8 cellular contexts compared by ENCODE assay signal in genomic region chr11:117232022-117232878, GRCh38. TPM values are rescaled to one million over a fixed set of nuclear protein-coding genes. Genes with fewer than 3 reads are reported as not detected.
DNase-seq lines count a peak whose midpoint lies in the region; ATAC-seq and TF ChIP-seq lines count a peak whose summit lies in the region.

A gene with protein sequence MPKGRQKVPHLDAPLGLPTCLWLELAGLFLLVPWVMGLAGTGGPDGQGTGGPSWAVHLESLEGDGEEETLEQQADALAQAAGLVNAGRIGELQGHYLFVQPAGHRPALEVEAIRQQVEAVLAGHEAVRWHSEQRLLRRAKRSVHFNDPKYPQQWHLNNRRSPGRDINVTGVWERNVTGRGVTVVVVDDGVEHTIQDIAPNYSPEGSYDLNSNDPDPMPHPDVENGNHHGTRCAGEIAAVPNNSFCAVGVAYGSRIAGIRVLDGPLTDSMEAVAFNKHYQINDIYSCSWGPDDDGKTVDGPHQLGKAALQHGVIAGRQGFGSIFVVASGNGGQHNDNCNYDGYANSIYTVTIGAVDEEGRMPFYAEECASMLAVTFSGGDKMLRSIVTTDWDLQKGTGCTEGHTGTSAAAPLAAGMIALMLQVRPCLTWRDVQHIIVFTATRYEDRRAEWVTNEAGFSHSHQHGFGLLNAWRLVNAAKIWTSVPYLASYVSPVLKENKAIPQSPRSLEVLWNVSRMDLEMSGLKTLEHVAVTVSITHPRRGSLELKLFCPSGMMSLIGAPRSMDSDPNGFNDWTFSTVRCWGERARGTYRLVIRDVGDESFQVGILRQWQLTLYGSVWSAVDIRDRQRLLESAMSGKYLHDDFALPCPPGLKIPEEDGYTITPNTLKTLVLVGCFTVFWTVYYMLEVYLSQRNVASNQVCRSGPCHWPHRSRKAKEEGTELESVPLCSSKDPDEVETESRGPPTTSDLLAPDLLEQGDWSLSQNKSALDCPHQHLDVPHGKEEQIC (minus strand): TSS chr11:117232073. CDS start chr11:117229844, 2,229 bp downstream.
Gene RNF214, plus strand, starts transcription at chr11:117232671. Its CDS starts 1,602 bp downstream, at chr11:117234273.

- ATAC-seq in GM21526 (IDR thresholded peaks at IDR 0.05; ENCODE audit: low FRiP score, unreplicated experiment) (peak; percentile 50), RWPE2 (ENCODE audit: low read depth) (peak; percentile 75)

- no peaks in the 10 kb centered on the region for H3F3A ChIP-seq in neural cell (ENCODE audit: insufficient read depth, low read length, poor library complexity, severe bottlenecking)

- TF ChIP-seq RAD21 in Ishikawa (IDR thresholded peaks at IDR 0.05; ENCODE audit: low read depth): no peak; the same call in 1 of the 2 replicates
- TF ChIP-seq RAD21 in neural cell (conservative IDR thresholded peaks at IDR 0.05): peak; percentile 59

- H2AFZ ChIP-seq in neural cell (ENCODE audit: low read depth, low read length): peak within 1 kb of the TSS; percentile 90

- no peak for TF ChIP-seq EP300 in Ishikawa (IDR thresholded peaks at IDR 0.05; ENCODE audit: borderline replicate concordance)
- peak; percentile 55 for TF ChIP-seq EP300 in neural cell (conservative IDR thresholded peaks at IDR 0.05; ENCODE audit: poor library complexity, severe bottlenecking)
- TF ChIP-seq EP300 in stomach (IDR thresholded peaks at IDR 0.05): no peak

- H3K27ac ChIP-seq in RWPE2 (ENCODE audit: poor library complexity, severe bottlenecking): peak within 1 kb of the TSS; percentile 57
- H3K27ac ChIP-seq in neural cell (ENCODE audit: low read length): peak within 1 kb of the TSS; percentile 99
- peak within 1 kb of the TSS; percentile 96 to 99 (median 96) for H3K27ac ChIP-seq in stomach

- H3K9ac ChIP-seq in neural cell (ENCODE audit: low read length): peak within 1 kb of the TSS; percentile 99

- no peaks in the 10 kb centered on the region for H4K20me1 ChIP-seq in neural cell (ENCODE audit: insufficient read depth)

- DNase-seq in DMS153 treated with DMSO at 0.1 percent for 48 hours (lab: John Stamatoyannopoulos, UW; ENCODE audit: unreplicated experiment) (peak; percentile 57), RWPE2 (ENCODE audit: low spot score) (peak; percentile 73), fibroblast of the conjunctiva (ENCODE audit: low read depth) (peak; percentile 31), stomach (peak; percentile 82)
- peak; percentile 92 for DNase-seq in activated effector memory CD4-positive, alpha-beta T cell treated with anti-CD3 and anti-CD28 coated beads, Interleukin-2, amount 50 U/mL, for 16 hours

- peaks cover 49% of the 10 kb centered on the region for H3K79me2 ChIP-seq in neural cell (replicated peaks; ENCODE audit: insufficient read depth, low read length)

- H3K36me3 ChIP-seq in RWPE2 (ENCODE audit: low read depth) (peaks cover 41% of the 10 kb centered on the region), neural cell (ENCODE audit: insufficient read depth, low read length) (peaks cover 5% of the 10 kb centered on the region), stomach (peaks cover 24 to 41% (median 32%) of the 10 kb centered on the region in 4 donors)

- TF ChIP-seq POLR2A in stomach (IDR thresholded peaks at IDR 0.05): no peak

- 0 to 1% (median 0%) methylated on average over 8 to 91 of the region's 104 CpGs for WGBS in stomach, 5 donors

- H3K9me2 ChIP-seq in neural cell (ENCODE audit: insufficient read depth, low read length): no peaks in the 10 kb centered on the region

- H3K27me3 ChIP-seq in RWPE2 (ENCODE audit: insufficient read depth, poor library complexity, severe bottlenecking) (no peaks in the 10 kb centered on the region), neural cell (ENCODE audit: insufficient read depth, low read depth, low read length) (no peaks in the 10 kb centered on the region), stomach (no peaks in the 10 kb centered on the region)

- peak within 1 kb of the TSS; percentile 96 for H3K4me2 ChIP-seq in neural cell (ENCODE audit: low read length)

- TF ChIP-seq CTCF in RWPE2 (IDR thresholded peaks at IDR 0.05; ENCODE audit: poor library complexity, severe bottlenecking) (peak; percentile 97), neural cell (IDR thresholded peaks at IDR 0.05; ENCODE audit: poor library complexity, severe bottlenecking) (peak; percentile 98), stomach (IDR thresholded peaks at IDR 0.05) (peak in 5 of 7 experiments; percentile 71 to 98 (median 87))

- H3K9me3 ChIP-seq in RWPE2 (ENCODE audit: severe bottlenecking) (no peaks in the 10 kb centered on the region), neural cell (ENCODE audit: low read length) (no peaks in the 10 kb centered on the region), stomach (no peaks in the 10 kb centered on the region)

- intact Hi-C loops in stomach (cut with DNase I; ENCODE audit: low total_unique reads): loop anchor here (10.0 kb wide), 1 partner anchor 83 kb away; the partner anchor contains the start of gene BACE1

- no peaks in the 10 kb centered on the region for H3K4me1 ChIP-seq in RWPE2 (ENCODE audit: insufficient read depth, poor library complexity, severe bottlenecking)
- H3K4me1 ChIP-seq in stomach: peaks cover 27 to 47% (median 42%) of the 10 kb centered on the region in 4 donors

- peak within 1 kb of the TSS; percentile 100 for H3K4me3 ChIP-seq in RWPE2 (ENCODE audit: severe bottlenecking)
- H3K4me3 ChIP-seq in neural cell (ENCODE audit: low read length): peak within 1 kb of the TSS; percentile 96
- peak within 1 kb of the TSS; percentile 64 to 93 (median 80) for H3K4me3 ChIP-seq in stomach

TF ChIP-seq in Ishikawa, 13 proteins besides CTCF, POLR2A, EP300 and RAD21:
- TF ChIP-seq TCF12 (IDR thresholded peaks at IDR 0.05; ENCODE audit: low read depth) (peak; percentile 21; the same call in 1 of the 2 replicates), USF1 (IDR thresholded peaks at IDR 0.05) (no peak), ZBTB7A (IDR thresholded peaks at IDR 0.05; ENCODE audit: low read depth) (peak; percentile 96), MAX (IDR thresholded peaks at IDR 0.05) (no peak; the same call in 1 of the 2 replicates), EGR1 (IDR thresholded peaks at IDR 0.05) (no peak), CREB1 (IDR thresholded peaks at IDR 0.05; ENCODE audit: low read depth) (peak; percentile 33; the same call in 1 of the 2 replicates), YY1 (IDR thresholded peaks at IDR 0.05; ENCODE audit: low read depth) (0 out of 2 replicates have a peak, but pooled peaks have one; percentile 52)

TF ChIP-seq in neural cell, 6 proteins besides CTCF, POLR2A, EP300 and RAD21:
- no peak for TF ChIP-seq EZH2 (IDR thresholded peaks at IDR 0.05; ENCODE audit: borderline replicate concordance, insufficient read depth, low read length, poor library complexity, severe bottlenecking)
- TF ChIP-seq REST (IDR thresholded peaks at IDR 0.05; ENCODE audit: borderline replicate concordance): peak; percentile 66
- TF ChIP-seq TAF1 (IDR thresholded peaks at IDR 0.05; ENCODE audit: low read depth): peak; percentile 58
- TF ChIP-seq SMC3 (conservative IDR thresholded peaks at IDR 0.05; ENCODE audit: poor library complexity): peak; percentile 75
- peak; percentile 86 for TF ChIP-seq MXI1 (conservative IDR thresholded peaks at IDR 0.05; ENCODE audit: poor library complexity, severe bottlenecking)
- TF ChIP-seq POLR2AphosphoS5 (IDR thresholded peaks at IDR 0.05): peak; percentile 67

RNA-seq across cellular contexts. Expression of the first gene that starts in this region (rescaled TPM):
- polyA plus RNA-seq in neural cell: 44.4 and 61.4 TPM in 2 replicates
- polyA minus RNA-seq in neural cell: 43.1 and 45.8 TPM in 2 replicates
- total RNA-seq in stomach: 100 to 1,000 TPM in 3 of 5 donors, 10 to 100 TPM in 2; 64.8 to 232 (median 139) TPM
- polyA plus RNA-seq in stomach: 10 to 100 TPM; 14.1 to 23.6 (median 20.4) TPM

RNA-seq across cellular contexts. Expression of gene RNF214, which starts in this region (rescaled TPM):
- 6.7 and 7.6 TPM in 2 replicates for polyA plus RNA-seq in neural cell
- polyA minus RNA-seq in neural cell: 22.9 and 26.6 TPM in 2 replicates
- total RNA-seq in stomach: 10 to 100 TPM in 4 of 5 donors, 1 to 10 TPM in 1; 6.7 to 21.6 (median 13.8) TPM
- 10 to 100 TPM in 1 of 3 donors, 1 to 10 TPM in 2; 6.8 to 11.2 (median 8.0) TPM for polyA plus RNA-seq in stomach

Comparison
In these comparisons a context has a peak if more than half of its experiments do, and no peak if none do; other contexts are left out.
1. Peak in every context shown above with its lines: DNase-seq, ATAC-seq, H3K4me3 ChIP-seq and H3K27ac ChIP-seq.
2. DNase-seq: peak in every context shown above with its lines; median percentile 92 in activated effector memory CD4-positive, alpha-beta T cell treated with anti-CD3 and anti-CD28 coated beads, Interleukin-2, amount 50 U/mL, for 16 hours; 82 in stomach; 73 in RWPE2; 57 in DMS153 treated with DMSO at 0.1 percent for 48 hours; 31 in fibroblast of the conjunctiva.